In the genomic region with DNA sequence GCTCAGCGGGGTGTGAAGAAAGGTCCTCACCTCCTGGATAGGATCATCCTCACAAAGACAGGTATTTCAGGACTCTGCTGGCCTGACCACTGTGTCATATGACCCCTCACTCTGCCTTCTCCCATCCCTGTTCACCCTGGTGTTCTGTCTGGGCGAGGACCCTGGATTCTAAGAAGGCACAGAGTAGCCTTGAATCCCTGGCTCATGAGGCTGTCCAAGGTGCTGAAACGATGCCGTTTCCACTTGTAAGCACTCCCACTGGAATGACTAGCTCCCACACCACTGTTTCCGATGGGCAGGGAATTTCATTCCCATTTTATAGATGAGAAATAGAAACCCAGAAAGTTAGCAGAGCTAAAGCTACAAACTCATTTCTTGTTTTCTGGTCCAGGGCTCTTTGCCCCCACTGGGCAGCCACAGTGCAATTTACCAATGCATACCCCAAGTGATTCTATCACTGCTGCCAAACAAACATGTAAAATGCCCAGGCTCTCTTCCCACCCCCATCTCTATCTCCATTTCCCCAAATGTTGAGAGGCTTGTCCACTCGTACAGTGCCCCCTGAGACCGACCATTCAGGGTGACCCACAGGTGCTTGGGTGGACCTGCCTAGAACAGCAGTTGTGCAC, we compare ENCODE assay signal across 12 cellular contexts.
DNase-seq lines count a peak whose midpoint lies in the region; ATAC-seq and TF ChIP-seq lines count a peak whose summit lies in the region.
"Had no signal": no experiment of that assay in that cellular context is flagged by ENCODE, and none has a peak within 500 bp of the region (broad histone marks: within the 10 kb centered on the region; RNA-seq: fewer than 3 reads in every experiment).

No MANE protein-coding gene starts in this region.

- no peak overlapping the region for H3K4me3 ChIP-seq in skeletal muscle cell (ENCODE audit: low read depth, low read length)
- H3K4me3 ChIP-seq: heart right ventricle had no signal

- H3K9me3 Mint-ChIP-seq in activated CD4-positive, alpha-beta T cell treated with anti-CD3 and anti-CD28 coated beads, Interleukin-2, amount 10 ng/mL, durations not matched to agents 24 days and 14 days: no peaks in the 10 kb centered on the region
- H3K9me3 Mint-ChIP-seq in activated T-cell treated with anti-CD3 and anti-CD28 coated beads, Interleukin-2, amount 50 U/mL, for 72 hours: no peaks in the 10 kb centered on the region
- H3K9me3 Mint-ChIP-seq: activated T-helper 1 cell treated with anti-CD3 and anti-CD28 coated beads, Interleukin-12 subunit alpha, Interleukin-12 subunit beta, Interleukin-2, Interleukin-4 antibody, amounts not matched to agents 30 ng/mL and 10 ng/mL and 1 ng/mL, durations not matched to agents 14 hours and 24 hours and 36 hours had no signal

- DNase-seq in activated CD4-positive, alpha-beta T cell treated with anti-CD3 and anti-CD28 coated beads, Interleukin-2, amount 10 ng/mL, durations not matched to agents 24 days and 14 days: peak; percentile 63
- no peak for DNase-seq in activated CD4-positive, alpha-beta T cell treated with anti-CD3 and anti-CD28 coated beads for 48 hours
- DNase-seq in skeletal muscle cell (ENCODE audit: low read depth) (peak; percentile 5), GOT3 (lab: John Stamatoyannopoulos, UW) (no peak)
- DNase-seq in activated T-cell treated with anti-CD3 and anti-CD28 coated beads, Interleukin-2, amount 50 U/mL, for 72 hours: no peak
- DNase-seq in activated CD4-positive, alpha-beta T cell treated with anti-CD3 and anti-CD28 coated beads, Interleukin-2, amount 50 U/mL, for 1 hour: no peak
- DNase-seq: stimulated activated CD4-positive, alpha-beta T cell treated with anti-CD3 and anti-CD28 coated beads, Interleukin-15, amount 100 ng/mL, for 24 hours had no signal

- H3K27ac Mint-ChIP-seq in activated CD4-positive, alpha-beta T cell treated with anti-CD3 and anti-CD28 coated beads, Interleukin-2, amount 10 ng/mL, durations not matched to agents 24 days and 14 days: no peak overlapping the region
- H3K27ac Mint-ChIP-seq in activated T-cell treated with anti-CD3 and anti-CD28 coated beads, Interleukin-2, amount 50 U/mL, for 72 hours: no peak overlapping the region
- H3K27ac Mint-ChIP-seq: activated T-helper 1 cell treated with anti-CD3 and anti-CD28 coated beads, Interleukin-12 subunit alpha, Interleukin-12 subunit beta, Interleukin-2, Interleukin-4 antibody, amounts not matched to agents 30 ng/mL and 10 ng/mL and 1 ng/mL, durations not matched to agents 14 hours and 24 hours and 36 hours had no signal

- peaks cover 17% of the 10 kb centered on the region for H3K27me3 Mint-ChIP-seq in activated CD4-positive, alpha-beta T cell treated with anti-CD3 and anti-CD28 coated beads, Interleukin-2, amount 10 ng/mL, durations not matched to agents 24 days and 14 days
- H3K27me3 Mint-ChIP-seq in activated T-cell treated with anti-CD3 and anti-CD28 coated beads, Interleukin-2, amount 50 U/mL, for 72 hours (ENCODE audit: low read depth): no peaks in the 10 kb centered on the region

- peaks cover 4% of the 10 kb centered on the region for H3K4me1 Mint-ChIP-seq in activated CD4-positive, alpha-beta T cell treated with anti-CD3 and anti-CD28 coated beads, Interleukin-2, amount 10 ng/mL, durations not matched to agents 24 days and 14 days
- H3K4me1 Mint-ChIP-seq in activated T-cell treated with anti-CD3 and anti-CD28 coated beads, Interleukin-2, amount 50 U/mL, for 72 hours (ENCODE audit: low read depth): peaks cover 4% of the 10 kb centered on the region

- peak; percentile 23 for ATAC-seq in esophagus mucosa
- ATAC-seq in activated T-cell treated with anti-CD3 and anti-CD28 coated beads, Interleukin-2, amount 50 U/mL, for 72 hours (replicated peaks in 1 of 2): no peak
- ATAC-seq: Panc1 had no signal

- no peaks in the 10 kb centered on the region for H3K36me3 Mint-ChIP-seq in activated CD4-positive, alpha-beta T cell treated with anti-CD3 and anti-CD28 coated beads, Interleukin-2, amount 10 ng/mL, durations not matched to agents 24 days and 14 days (ENCODE audit: low read depth)
- H3K36me3 Mint-ChIP-seq in activated T-cell treated with anti-CD3 and anti-CD28 coated beads, Interleukin-2, amount 50 U/mL, for 72 hours (ENCODE audit: insufficient read depth in 2 of 2): no peaks in the 10 kb centered on the region

- intact Hi-C loops in activated CD4-positive, alpha-beta T cell treated with anti-CD3 and anti-CD28 coated beads, Interleukin-2, amount 10 ng/mL, durations not matched to agents 24 days and 14 days (cut with micrococcal nuclease): no loop called here

- no peak overlapping the region for H3K4me3 Mint-ChIP-seq in activated CD4-positive, alpha-beta T cell treated with anti-CD3 and anti-CD28 coated beads, Interleukin-2, amount 10 ng/mL, durations not matched to agents 24 days and 14 days
- H3K4me3 Mint-ChIP-seq in activated T-cell treated with anti-CD3 and anti-CD28 coated beads, Interleukin-2, amount 50 U/mL, for 72 hours: no peak overlapping the region
- H3K4me3 Mint-ChIP-seq: activated T-helper 1 cell treated with anti-CD3 and anti-CD28 coated beads, Interleukin-12 subunit alpha, Interleukin-12 subunit beta, Interleukin-2, Interleukin-4 antibody, amounts not matched to agents 30 ng/mL and 10 ng/mL and 1 ng/mL, durations not matched to agents 14 hours and 24 hours and 36 hours had no signal

TF ChIP-seq in PFSK-1, 5 proteins besides CTCF, POLR2A, EP300 and RAD21:
- TF ChIP-seq, protein P1, sequence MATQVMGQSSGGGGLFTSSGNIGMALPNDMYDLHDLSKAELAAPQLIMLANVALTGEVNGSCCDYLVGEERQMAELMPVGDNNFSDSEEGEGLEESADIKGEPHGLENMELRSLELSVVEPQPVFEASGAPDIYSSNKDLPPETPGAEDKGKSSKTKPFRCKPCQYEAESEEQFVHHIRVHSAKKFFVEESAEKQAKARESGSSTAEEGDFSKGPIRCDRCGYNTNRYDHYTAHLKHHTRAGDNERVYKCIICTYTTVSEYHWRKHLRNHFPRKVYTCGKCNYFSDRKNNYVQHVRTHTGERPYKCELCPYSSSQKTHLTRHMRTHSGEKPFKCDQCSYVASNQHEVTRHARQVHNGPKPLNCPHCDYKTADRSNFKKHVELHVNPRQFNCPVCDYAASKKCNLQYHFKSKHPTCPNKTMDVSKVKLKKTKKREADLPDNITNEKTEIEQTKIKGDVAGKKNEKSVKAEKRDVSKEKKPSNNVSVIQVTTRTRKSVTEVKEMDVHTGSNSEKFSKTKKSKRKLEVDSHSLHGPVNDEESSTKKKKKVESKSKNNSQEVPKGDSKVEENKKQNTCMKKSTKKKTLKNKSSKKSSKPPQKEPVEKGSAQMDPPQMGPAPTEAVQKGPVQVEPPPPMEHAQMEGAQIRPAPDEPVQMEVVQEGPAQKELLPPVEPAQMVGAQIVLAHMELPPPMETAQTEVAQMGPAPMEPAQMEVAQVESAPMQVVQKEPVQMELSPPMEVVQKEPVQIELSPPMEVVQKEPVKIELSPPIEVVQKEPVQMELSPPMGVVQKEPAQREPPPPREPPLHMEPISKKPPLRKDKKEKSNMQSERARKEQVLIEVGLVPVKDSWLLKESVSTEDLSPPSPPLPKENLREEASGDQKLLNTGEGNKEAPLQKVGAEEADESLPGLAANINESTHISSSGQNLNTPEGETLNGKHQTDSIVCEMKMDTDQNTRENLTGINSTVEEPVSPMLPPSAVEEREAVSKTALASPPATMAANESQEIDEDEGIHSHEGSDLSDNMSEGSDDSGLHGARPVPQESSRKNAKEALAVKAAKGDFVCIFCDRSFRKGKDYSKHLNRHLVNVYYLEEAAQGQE (IDR thresholded peaks at IDR 0.05; ENCODE audit: insufficient read depth in 1 of 2, low read depth in 2 of 2, low read length in 2 of 2): peak; percentile 97 to 98
- TF ChIP-seq FOXP2 (optimal IDR thresholded peaks at IDR 0.05; ENCODE audit: borderline replicate concordance, extremely low read depth, extremely low read length, insufficient read depth): no peak
- no peak for TF ChIP-seq SIN3A (IDR thresholded peaks at IDR 0.05; ENCODE audit: borderline replicate concordance, insufficient read depth, low read length)
- TF ChIP-seq POLR2AphosphoS5 (IDR thresholded peaks at IDR 0.05; ENCODE audit: low read depth, low read length): no peak
- TF ChIP-seq TAF1 (IDR thresholded peaks at IDR 0.05; ENCODE audit: borderline replicate concordance, insufficient read depth, low read length): no peak

Comparison
In these comparisons a context has a peak if more than half of its experiments do, and no peak if none do; other contexts are left out.
1. DNase-seq: peak in activated CD4-positive, alpha-beta T cell treated with anti-CD3 and anti-CD28 coated beads, Interleukin-2, amount 10 ng/mL, durations not matched to agents 24 days and 14 days (single experiment) and skeletal muscle cell (single experiment); none in activated CD4-positive, alpha-beta T cell treated with anti-CD3 and anti-CD28 coated beads for 48 hours (single experiment), GOT3 (single experiment), activated T-cell treated with anti-CD3 and anti-CD28 coated beads, Interleukin-2, amount 50 U/mL, for 72 hours (0 of 2) and activated CD4-positive, alpha-beta T cell treated with anti-CD3 and anti-CD28 coated beads, Interleukin-2, amount 50 U/mL, for 1 hour (single experiment).